ENCODE assay signal across 21 cellular contexts in genomic region chr6:17421406-17421805, GRCh38.
"Had no signal": no experiment of that assay in that cellular context is flagged by ENCODE, and none has a peak within 500 bp of the region (broad histone marks: within the 10 kb centered on the region; RNA-seq: fewer than 3 reads in every experiment).

No MANE protein-coding gene starts in this region.

- H3K4me2 ChIP-seq: smooth muscle cell had no signal

- H3K27ac ChIP-seq: colonic mucosa, left ventricle myocardium inferior, neutrophil, right atrium auricular region, suprapubic skin, thyroid gland, upper lobe of left lung, uterus had no signal

- ATAC-seq: stimulated activated effector memory CD8-positive, alpha-beta T cell treated with anti-CD3 and anti-CD28 coated beads, Interleukin-12 subunit alpha, Interleukin-12 subunit beta, amount 100 ng/mL, for 72 hours; stimulated activated naive CD8-positive, alpha-beta T cell treated with anti-CD3 and anti-CD28 coated beads, Interleukin-15, Interleukin-2, amounts not matched to agents 100 U/mL and 50 U/mL, for 24 hours had no signal

- H3K9me3 ChIP-seq: colonic mucosa, left ventricle myocardium inferior, neutrophil, right atrium auricular region, suprapubic skin, thyroid gland, upper lobe of left lung, uterus had no signal

- H3K4me1 ChIP-seq: colonic mucosa, uterus had no signal

- H3K4me3 ChIP-seq: colonic mucosa, left ventricle myocardium inferior, lung, right atrium auricular region, smooth muscle cell, suprapubic skin, thyroid gland, upper lobe of left lung, uterus had no signal

- H3K36me3 ChIP-seq: colonic mucosa, left ventricle myocardium inferior, neutrophil, suprapubic skin, thyroid gland, upper lobe of left lung, uterus had no signal

- FAIRE-seq: keratinocyte had no signal

- DNase-seq: cerebellar nuclear complex; colonic mucosa; dermis blood vessel endothelial cell; foreskin melanocyte; left ventricle myocardium inferior; mesenchymal stem cell; naive B cell; posterior cingulate gyrus; stimulated activated CD4-positive, alpha-beta T cell treated with anti-CD3 and anti-CD28 coated beads, Interleukin-2, amount 100 ng/mL, for 48 hours; stimulated activated CD8-positive, alpha-beta memory T cell treated with anti-CD3 and anti-CD28 coated beads, Interleukin-4, amount 100 ng/mL, for 48 hours; stimulated activated naive CD8-positive, alpha-beta T cell treated with anti-CD3 and anti-CD28 coated beads, Interleukin-15, Interleukin-2, amounts not matched to agents 100 U/mL and 50 U/mL, for 24 hours; thyroid gland; upper lobe of left lung; uterus had no signal

- H3K27me3 ChIP-seq: colonic mucosa, right atrium auricular region, suprapubic skin, thyroid gland, upper lobe of left lung, uterus had no signal
